In the genomic region with DNA sequence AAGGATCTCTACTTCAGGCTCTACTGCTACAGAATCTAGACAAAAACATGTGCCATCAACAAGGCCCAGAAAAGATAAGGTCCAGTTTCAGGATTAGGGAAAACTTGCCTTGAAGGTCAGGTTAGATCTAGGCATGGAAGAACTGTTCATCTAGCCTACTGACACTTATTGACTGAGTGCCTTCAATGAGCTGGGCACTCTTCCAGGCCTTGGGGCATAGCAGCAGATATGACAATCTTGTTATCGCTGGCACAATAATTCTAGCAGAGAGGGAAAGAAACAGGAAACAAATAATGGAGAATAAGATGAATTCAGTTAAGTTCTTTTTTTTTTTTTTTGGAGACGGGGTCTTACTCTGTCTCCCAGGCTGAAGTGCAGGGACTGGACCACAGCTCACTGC, we compare ENCODE assay signal across 1 cellular context.
TF ChIP-seq lines count a peak whose summit lies in the region.

No MANE protein-coding gene starts in this region.

TF ChIP-seq in SK-N-SH treated with all-trans-retinoic acid at 6 μM for 48 hours, 23 proteins besides CTCF, POLR2A, EP300 and RAD21 (continued from another document):
- TF ChIP-seq PPARA (CRISPR knock-in tag; IDR thresholded peaks at IDR 0.05; ENCODE audit: borderline replicate concordance) (no peak), SNAI2 (CRISPR knock-in tag; IDR thresholded peaks at IDR 0.05) (no peak), TCF4 (CRISPR knock-in tag; IDR thresholded peaks at IDR 0.05; ENCODE audit: borderline replicate concordance) (no peak), ZNF565 (CRISPR knock-in tag; conservative IDR thresholded peaks at IDR 0.05; ENCODE audit: low read depth) (no peak), ZNF70 (CRISPR knock-in tag; IDR thresholded peaks at IDR 0.05) (no peak), POU6F1 (CRISPR knock-in tag; IDR thresholded peaks at IDR 0.05; ENCODE audit: borderline replicate concordance, low read depth) (no peak), BACH2 (CRISPR knock-in tag; IDR thresholded peaks at IDR 0.05; ENCODE audit: borderline replicate concordance) (no peak), ARNTL (CRISPR knock-in tag; IDR thresholded peaks at IDR 0.05; ENCODE audit: borderline replicate concordance, low read depth) (no peak), TOX (CRISPR knock-in tag; IDR thresholded peaks at IDR 0.05; ENCODE audit: borderline replicate concordance) (no peak), ZC3H10 (CRISPR knock-in tag; IDR thresholded peaks at IDR 0.05) (no peak)
